In the genomic region with DNA sequence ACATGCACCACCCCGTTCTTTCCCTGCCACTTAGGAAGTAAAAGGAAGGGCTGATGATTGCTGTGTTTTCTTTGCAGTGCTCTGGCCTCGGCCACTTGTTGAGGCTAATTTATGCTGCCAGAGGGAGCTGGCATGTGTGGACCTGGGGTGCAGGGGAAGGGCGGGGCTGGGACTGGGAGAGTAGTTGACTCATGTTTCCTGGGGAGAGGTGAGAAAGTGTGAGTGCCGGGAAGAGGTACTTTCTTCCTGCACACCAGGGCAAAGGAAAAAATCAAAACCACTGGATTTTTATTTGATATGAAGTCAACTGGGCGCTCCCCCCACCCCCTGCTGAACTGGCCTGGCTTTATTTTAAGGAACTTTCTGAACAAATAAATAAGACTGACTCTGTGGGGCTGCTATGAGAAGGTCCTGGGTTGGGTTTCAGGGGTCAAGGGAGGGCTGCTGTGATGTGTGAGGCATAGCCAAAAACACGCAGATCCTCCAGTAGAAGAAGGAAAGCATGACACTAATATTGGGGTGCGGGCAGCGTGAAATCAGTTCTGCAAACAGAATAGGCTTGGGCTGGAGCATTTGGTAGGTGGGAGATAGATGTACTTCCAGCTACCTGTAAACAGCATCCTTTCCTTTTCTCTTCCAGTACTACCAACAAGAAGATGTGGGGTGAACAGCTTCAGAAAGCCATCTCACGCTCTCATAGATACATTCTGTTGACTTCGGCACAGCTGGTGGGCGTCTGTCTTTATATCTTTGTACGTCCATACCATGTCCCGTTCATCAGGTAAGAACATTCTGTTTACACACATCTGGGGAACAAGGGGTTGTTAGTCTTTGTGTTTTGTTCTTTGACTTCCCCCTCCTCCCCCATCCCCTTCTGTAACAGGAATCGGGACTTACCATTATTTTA, we compare ENCODE assay signal across 8 cellular contexts.
DNase-seq lines count a peak whose midpoint lies in the region; ATAC-seq and TF ChIP-seq lines count a peak whose summit lies in the region.

No MANE protein-coding gene starts in this region.

- no peak for TF ChIP-seq CTCF in omental fat pad (IDR thresholded peaks at IDR 0.05)

- peak; percentile 90 for ATAC-seq in omental fat pad (ENCODE audit: low FRiP score)
- ATAC-seq in GM21825 (IDR thresholded peaks at IDR 0.05; ENCODE audit: unreplicated experiment), result no peak
- no peak for ATAC-seq in GM18519 (IDR thresholded peaks at IDR 0.05; ENCODE audit: low FRiP score, unreplicated experiment)

- peak; percentile 68 for DNase-seq in DMS153 (lab: John Stamatoyannopoulos, UW)
- peak; percentile 54 for DNase-seq in NCI-H510A (lab: John Stamatoyannopoulos, UW)
- peak; percentile 82 for DNase-seq in dermis blood vessel endothelial cell
- peak; percentile 54 for DNase-seq in omental fat pad (ENCODE audit: low spot score)
- no peak for DNase-seq in NCI-H526 treated with DMSO at 0.1 percent for 48 hours (lab: John Stamatoyannopoulos, UW)
- no peak for DNase-seq in ecto neural progenitor cell (ENCODE audit: low spot score)

Comparison
In these comparisons a context has a peak if more than half of its experiments do, and no peak if none do; other contexts are left out.
1. DNase-seq: peak in DMS153 (single experiment), NCI-H510A (single experiment), dermis blood vessel endothelial cell (single experiment) and omental fat pad (single experiment); none in NCI-H526 treated with DMSO at 0.1 percent for 48 hours (single experiment) and ecto neural progenitor cell (single experiment).